ENCODE assay signal across 8 cellular contexts in genomic region chr22:50314455-50315288, GRCh38. TPM values are rescaled to one million over a fixed set of nuclear protein-coding genes. Genes with fewer than 3 reads are reported as not detected.
A peak's percentile ranks its signal among the peaks of the same experiment; 100 is the strongest.
DNase-seq lines count a peak whose midpoint lies in the region; ATAC-seq, FAIRE-seq and TF ChIP-seq lines count a peak whose summit lies in the region.

No MANE protein-coding gene starts in this region.

- H3K4me3 ChIP-seq in Panc1 (ENCODE audit: low read depth in 2 of 2, low read length in 2 of 2) (no peak overlapping the region), thymus (ENCODE audit: low read length) (peak overlapping the region; percentile 51)

- CTCF ChIA-PET in Panc1 (lab: Charles Lee) = no interaction called here

- H3K36me3 Mint-ChIP-seq in HFFc6 (ENCODE audit: low read depth) = no peaks in the 10 kb centered on the region

- no TSS peak for BruUV-seq in Panc1 (replicated peaks; lab: Mats Ljungman, UMichigan)

- H3K4me1 ChIP-seq in Panc1 (ENCODE audit: control insufficient read depth, insufficient read depth, low read length) (peaks cover 12% of the 10 kb centered on the region), thymus (ENCODE audit: control insufficient read depth, insufficient read depth, low read length) (peaks cover 12% of the 10 kb centered on the region)

- H3K36me3 ChIP-seq in Panc1 (ENCODE audit: control insufficient read depth, insufficient read depth, low read length) (no peaks in the 10 kb centered on the region), thymus (ENCODE audit: control insufficient read depth, insufficient read depth) (no peaks in the 10 kb centered on the region)

- ATAC-seq in HG02798 (IDR thresholded peaks at IDR 0.05; ENCODE audit: poor library complexity, unreplicated experiment) (peak; percentile 74), Panc1 (peak; percentile 70)

- H3K9me3 ChIP-seq in Panc1 (ENCODE audit: control insufficient read depth, insufficient read depth, low read depth, low read length) (no peaks in the 10 kb centered on the region), thymus (ENCODE audit: control insufficient read depth) (peaks cover 1% of the 10 kb centered on the region)

- POLR2A ChIA-PET in Panc1 (lab: Charles Lee) = interaction anchor here (0.5 kb wide), 1 partner anchor 42 kb away, joined by 6 read pairs; no protein-coding TSS in a partner anchor

- peaks cover 1% of the 10 kb centered on the region for H3K27me3 Mint-ChIP-seq in HFFc6 (ENCODE audit: insufficient read depth)

- in situ Hi-C loops in Panc1 (cut with HindIII; ENCODE audit: low pct_unique_long_range_greater_than_20kb, low sequenced_read_pairs) = no loop called here

- intact Hi-C loops in Panc1 (cut with micrococcal nuclease; ENCODE audit: unreplicated experiment) = no loop called here

- TF ChIP-seq CTCF in Panc1 (IDR thresholded peaks at IDR 0.05) = no peak
- no peak for TF ChIP-seq CTCF in HFFc6 (IDR thresholded peaks at IDR 0.05)

- no peak overlapping the region for H3K27ac Mint-ChIP-seq in HFFc6

- 15% methylated on average over 33 of the region's 33 CpGs for WGBS in thymus

- no peaks in the 10 kb centered on the region for H3K9me3 Mint-ChIP-seq in HFFc6

- H3K4me1 Mint-ChIP-seq in HFFc6 (ENCODE audit: low read depth) = no peaks in the 10 kb centered on the region

- H3K4me3 Mint-ChIP-seq in HFFc6 = no peak overlapping the region

- no peak overlapping the region for H3K27ac ChIP-seq in Panc1 (ENCODE audit: low read length)
- peak overlapping the region; percentile 86 for H3K27ac ChIP-seq in thymus (ENCODE audit: low read depth)

- FAIRE-seq in GM18507 (lab: Jason Lieb, UNC) = peak; percentile 99

- DNase-seq in GM18507 (ENCODE audit: extremely low spot score, insufficient read length, low read depth) = peak; percentile 71
- DNase-seq in Panc1 (ENCODE audit: low read depth, low spot score) = no peak
- peak; percentile 51 for DNase-seq in activated T-helper 9 cell treated with anti-CD3 and anti-CD28 coated beads, Interleukin-2, amount 50 U/mL, for 16 hours (ENCODE audit: low read depth)
- peak; percentile 58 for DNase-seq in mucosa of gallbladder (ENCODE audit: low spot score)
- DNase-seq in HFFc6 = no peak
- no peak for DNase-seq in SHP77 (lab: John Stamatoyannopoulos, UW)

- no peaks in the 10 kb centered on the region for H3K27me3 ChIP-seq in Panc1 (ENCODE audit: control insufficient read depth, insufficient read depth, low read length)
- H3K27me3 ChIP-seq in thymus (ENCODE audit: control insufficient read depth, insufficient read depth) = peaks cover 2% of the 10 kb centered on the region

RNA-seq across cellular contexts. Expression of gene PLXNB2, which starts 7.2 kb away (rescaled TPM):
- total RNA-seq in Panc1 (2021; ENCODE audit: unreplicated experiment) (227 TPM), mucosa of gallbladder (1,246 TPM)
- 239 TPM for polyA plus RNA-seq in Panc1 (2012; ENCODE audit: insufficient read length)
- 53.2 TPM for polyA plus RNA-seq in thymus
- 100 to 1,000 TPM; 280 to 370 (median 291) TPM for total RNA-seq in HFFc6 (2021; fragmentation: NEBNext Ultra II Directional; extraction: Animal tissue kit (Norgen Biotek cat#: 25700))

RNA-seq across cellular contexts. Expression of gene DENND6B, which starts 12.1 kb away (rescaled TPM):
- total RNA-seq in Panc1 (2021; ENCODE audit: unreplicated experiment) = 5.8 TPM
- polyA plus RNA-seq in Panc1 (2012; ENCODE audit: insufficient read length) = 7.2 TPM
- 24.9 TPM for total RNA-seq in mucosa of gallbladder
- 8.3 TPM for polyA plus RNA-seq in thymus
- total RNA-seq in HFFc6 (2021; fragmentation: NEBNext Ultra II Directional; extraction: Animal tissue kit (Norgen Biotek cat#: 25700)) = 1 to 10 TPM; 1.4 to 2.5 (median 1.9) TPM

RNA-seq across cellular contexts. Expression of gene PPP6R2, which starts 28.5 kb away (rescaled TPM):
- total RNA-seq in Panc1 (2021; ENCODE audit: unreplicated experiment) (52.8 TPM), mucosa of gallbladder (75.5 TPM)
- polyA plus RNA-seq in Panc1 (2012; ENCODE audit: insufficient read length) = 63.7 TPM
- 45.4 TPM for polyA plus RNA-seq in thymus
- 10 to 100 TPM; 41.9 to 47.0 (median 43.6) TPM for total RNA-seq in HFFc6 (2021; fragmentation: NEBNext Ultra II Directional; extraction: Animal tissue kit (Norgen Biotek cat#: 25700))

RNA-seq across cellular contexts. Expression of gene MAPK11, which starts 44.5 kb away (rescaled TPM):
- total RNA-seq in Panc1 (2021; ENCODE audit: unreplicated experiment) (77.7 TPM), mucosa of gallbladder (16.7 TPM)
- 105 TPM for polyA plus RNA-seq in Panc1 (2012; ENCODE audit: insufficient read length)
- 17.7 TPM for polyA plus RNA-seq in thymus
- 10 to 100 TPM in 1 of 6 experiments, 1 to 10 TPM in 5; 6.0 to 10.2 (median 7.8) TPM for total RNA-seq in HFFc6 (2021; fragmentation: NEBNext Ultra II Directional; extraction: Animal tissue kit (Norgen Biotek cat#: 25700))

RNA-seq across cellular contexts. Expression of gene MAPK12, which starts 53.2 kb away (rescaled TPM):
- 74.6 TPM for total RNA-seq in Panc1 (2021; ENCODE audit: unreplicated experiment)
- 81.1 TPM for polyA plus RNA-seq in Panc1 (2012; ENCODE audit: insufficient read length)
- 23.2 TPM for total RNA-seq in mucosa of gallbladder
- polyA plus RNA-seq in thymus = 8.2 TPM
- 10 to 100 TPM; 31.4 to 39.5 (median 34.1) TPM for total RNA-seq in HFFc6 (2021; fragmentation: NEBNext Ultra II Directional; extraction: Animal tissue kit (Norgen Biotek cat#: 25700))

Comparison
In these comparisons a context has a peak if more than half of its experiments do, and no peak if none do; other contexts are left out.
1. DNase-seq: peak in GM18507 (single experiment), activated T-helper 9 cell treated with anti-CD3 and anti-CD28 coated beads, Interleukin-2, amount 50 U/mL, for 16 hours (single experiment) and mucosa of gallbladder (single experiment); none in Panc1 (single experiment), HFFc6 (single experiment) and SHP77 (0 of 2).